9 cellular contexts compared by ENCODE assay signal in the genomic region with DNA sequence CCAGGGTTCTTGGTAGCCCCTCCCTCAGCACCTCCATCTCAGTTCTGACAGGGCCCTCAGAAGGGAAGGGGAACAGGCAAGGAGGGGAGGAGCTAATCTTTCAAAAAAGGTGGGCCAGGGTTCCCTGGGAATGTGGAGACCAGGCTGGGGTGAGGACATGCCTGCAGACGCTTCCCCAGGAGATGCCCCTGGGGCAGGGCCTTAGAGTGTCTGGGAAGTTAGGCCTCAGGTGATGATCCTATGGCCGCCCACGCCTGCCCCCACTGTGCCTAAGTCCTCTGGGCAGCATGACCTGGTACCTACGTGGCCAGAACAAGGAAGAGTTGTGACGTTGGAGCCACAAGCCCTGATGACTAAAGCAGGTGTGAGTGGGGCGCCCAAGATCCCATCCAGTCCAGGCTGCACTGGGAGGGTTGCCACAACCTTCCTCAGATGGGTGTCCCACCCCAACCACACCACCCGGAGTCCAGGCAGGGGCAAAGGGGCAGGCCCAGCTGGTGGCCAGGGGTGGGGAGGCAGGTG. TPM values are rescaled to one million over a fixed set of nuclear protein-coding genes. Genes with fewer than 3 reads are reported as not detected.
DNase-seq lines count a peak whose midpoint lies in the region; ATAC-seq and TF ChIP-seq lines count a peak whose summit lies in the region.
"Had no signal": no experiment of that assay in that cellular context is flagged by ENCODE, and none has a peak within 500 bp of the region (broad histone marks: within the 10 kb centered on the region; RNA-seq: fewer than 3 reads in every experiment).

No MANE protein-coding gene starts in this region.

- H3K4me1 ChIP-seq in duodenal mucosa (ENCODE audit: control insufficient read depth in 1 of 2, insufficient read depth in 2 of 2, low read length in 2 of 2), result peaks cover 54 to 60% of the 10 kb centered on the region in 2 donors
- peaks cover 33 to 58% of the 10 kb centered on the region in 2 donors for H3K4me1 ChIP-seq in muscle layer of duodenum (ENCODE audit: control insufficient read depth in 1 of 2, insufficient read depth in 2 of 2, low read length in 2 of 2)
- peaks cover 75 to 79% of the 10 kb centered on the region in 2 donors for H3K4me1 ChIP-seq in thyroid gland

- no peaks in the 10 kb centered on the region for H3K36me3 ChIP-seq in duodenal mucosa (ENCODE audit: control insufficient read depth in 1 of 2, insufficient read depth in 2 of 2, low read length in 2 of 2)
- H3K36me3 ChIP-seq in muscle layer of duodenum (ENCODE audit: control insufficient read depth in 1 of 2, insufficient read depth in 2 of 2, low read length in 2 of 2), result no peaks in the 10 kb centered on the region
- no peaks in the 10 kb centered on the region for H3K36me3 ChIP-seq in thyroid gland

- H3K27ac ChIP-seq in duodenal mucosa (ENCODE audit: low read depth, low read length) (peak overlapping the region; percentile 82), muscle layer of duodenum (ENCODE audit: low read length) (peak overlapping the region; percentile 87), thyroid gland (peak overlapping the region; percentile 87 to 92 (median 91))

- intact Hi-C loops in thyroid gland (cut with DNase I), result no loop called here

- peak; percentile 59 for DNase-seq in M059J (ENCODE audit: low read depth)
- DNase-seq in thyroid gland, result no peak
- DNase-seq in DMS53 treated with DMSO at 0.1 percent for 48 hours (lab: John Stamatoyannopoulos, UW; ENCODE audit: unreplicated experiment), result no peak
- DNase-seq in DMS79 (lab: John Stamatoyannopoulos, UW), result no peak
- DNase-seq: activated T-cell treated with anti-CD3 and anti-CD28 coated beads, Interleukin-2, amount 50 U/mL, for 72 hours had no signal

- peak overlapping the region; percentile 26 to 36 for H3K9ac ChIP-seq in duodenal mucosa (ENCODE audit: low read depth in 1 of 2, low read length in 2 of 2)

- TF ChIP-seq POLR2A in thyroid gland (IDR thresholded peaks at IDR 0.05), result peak in 1 of 2 donors; percentile 70

- H3K9me3 ChIP-seq in duodenal mucosa (ENCODE audit: control insufficient read depth in 1 of 2, low read length in 2 of 2), result no peaks in the 10 kb centered on the region
- no peaks in the 10 kb centered on the region for H3K9me3 ChIP-seq in muscle layer of duodenum (ENCODE audit: control insufficient read depth in 1 of 2, low read length in 2 of 2)
- H3K9me3 ChIP-seq in thyroid gland, result no peaks in the 10 kb centered on the region

- 69 to 75% methylated on average over 6 to 7 of the region's 7 CpGs for WGBS in thyroid gland, 2 donors

- ATAC-seq in HG03565 (IDR thresholded peaks at IDR 0.05; ENCODE audit: unreplicated experiment) (no peak), GM18502 (IDR thresholded peaks at IDR 0.05; ENCODE audit: poor library complexity, unreplicated experiment) (no peak)
- ATAC-seq: activated T-cell treated with anti-CD3 and anti-CD28 coated beads, Interleukin-2, amount 50 U/mL, for 72 hours had no signal

- H3K27me3 ChIP-seq in duodenal mucosa (ENCODE audit: control insufficient read depth in 1 of 2, insufficient read depth in 2 of 2, low read length in 2 of 2), result no peaks in the 10 kb centered on the region
- H3K27me3 ChIP-seq in muscle layer of duodenum (ENCODE audit: low read depth, low read length), result no peaks in the 10 kb centered on the region
- no peaks in the 10 kb centered on the region for H3K27me3 ChIP-seq in thyroid gland

- H3K4me3 ChIP-seq in duodenal mucosa (ENCODE audit: low read depth in 1 of 2, low read length in 2 of 2) (no peak overlapping the region), muscle layer of duodenum (ENCODE audit: low read depth in 1 of 2, low read length in 2 of 2) (peak overlapping the region in 1 of 2 donors; percentile 27), thyroid gland (replicated peaks in 1 of 3) (no peak overlapping the region)

- TF ChIP-seq CTCF in thyroid gland (IDR thresholded peaks at IDR 0.05), result no peak

RNA-seq across cellular contexts. Expression of a gene that starts 3.9 kb away (rescaled TPM):
- total RNA-seq in M059J (2014; rRNA removed; shearing (Covaris generic)), result 12.0 and 22.5 TPM in 2 replicates
- 10 to 100 TPM; 21.0 to 31.0 (median 26.5) TPM for total RNA-seq in thyroid gland

RNA-seq across cellular contexts. Expression of a gene that starts 13.9 kb away (rescaled TPM):
- not detected in 2 replicates for total RNA-seq in M059J (2014; rRNA removed; shearing (Covaris generic))
- total RNA-seq in thyroid gland, result not detected

RNA-seq across cellular contexts. Expression of a gene that starts 27.2 kb away (rescaled TPM):
- total RNA-seq in M059J (2014; rRNA removed; shearing (Covaris generic)), result 49.3 and 50.4 TPM in 2 replicates
- total RNA-seq in thyroid gland, result 10 to 100 TPM; 63.9 to 96.5 (median 88.4) TPM

RNA-seq across cellular contexts. Expression of a gene that starts 29.0 kb away (rescaled TPM):
- 232 and 259 TPM in 2 replicates for total RNA-seq in M059J (2014; rRNA removed; shearing (Covaris generic))
- total RNA-seq in thyroid gland, result 100 to 1,000 TPM; 111 to 171 (median 142) TPM

RNA-seq across cellular contexts. Expression of a gene that starts 34.2 kb away (rescaled TPM):
- 1.6 and 3.0 TPM in 2 replicates for total RNA-seq in M059J (2014; rRNA removed; shearing (Covaris generic))
- total RNA-seq in thyroid gland, result 1 to 10 TPM; 2.7 to 6.7 (median 3.8) TPM
